In the genomic region with DNA sequence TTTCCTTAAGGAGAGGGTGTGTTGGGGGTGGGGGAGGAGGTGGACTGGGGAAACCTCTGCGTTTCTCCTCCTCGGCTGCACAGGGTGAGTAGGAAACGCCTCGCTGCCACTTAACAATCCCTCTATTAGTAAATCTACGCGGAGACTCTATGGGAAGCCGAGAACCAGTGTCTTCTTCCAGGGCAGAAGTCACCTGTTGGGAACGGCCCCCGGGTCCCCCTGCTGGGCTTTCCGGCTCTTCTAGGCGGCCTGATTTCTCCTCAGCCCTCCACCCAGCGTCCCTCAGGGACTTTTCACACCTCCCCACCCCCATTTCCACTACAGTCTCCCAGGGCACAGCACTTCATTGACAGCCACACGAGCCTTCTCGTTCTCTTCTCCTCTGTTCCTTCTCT, we compare ENCODE assay signal across 11 cellular contexts. TPM values are rescaled to one million over a fixed set of nuclear protein-coding genes. Genes with fewer than 3 reads are reported as not detected.
A peak's percentile ranks its signal among the peaks of the same experiment; 100 is the strongest.
DNase-seq lines count a peak whose midpoint lies in the region; ATAC-seq and TF ChIP-seq lines count a peak whose summit lies in the region.
"Had no signal": no experiment of that assay in that cellular context is flagged by ENCODE, and none has a peak within 500 bp of the region (broad histone marks: within the 10 kb centered on the region; RNA-seq: fewer than 3 reads in every experiment).

No MANE protein-coding gene starts in this region.

- DNase-seq in DMS53 (lab: John Stamatoyannopoulos, UW), result peak; percentile 71
- peak; percentile 47 for DNase-seq in HT-29 (ENCODE audit: low spot score)
- no peak for DNase-seq in activated B cell treated with CpG ODN at 0.5 μM for 24 hours
- DNase-seq in naive thymus-derived CD8-positive, alpha-beta T cell, result peak in 2 of 10 donors; percentile 4 to 20
- no peak for DNase-seq in mucosa of gallbladder (ENCODE audit: low spot score)
- no peak for DNase-seq in AG08396 (ENCODE audit: low spot score)
- DNase-seq: activated naive CD4-positive, alpha-beta T cell; NCI-H1092; SW 1271 had no signal

- TF ChIP-seq CTCF in activated B cell treated with CpG ODN at 0.5 μM for 24 hours (IDR thresholded peaks at IDR 0.05), result no peak

- H3K36me3 Mint-ChIP-seq in activated B cell treated with CpG ODN at 0.5 μM for 24 hours (ENCODE audit: low read depth), result no peaks in the 10 kb centered on the region
- H3K36me3 Mint-ChIP-seq in naive thymus-derived CD8-positive, alpha-beta T cell, result peaks cover 0 to 8% (median 3%) of the 10 kb centered on the region in 3 donors

- no peak for ATAC-seq in activated B cell treated with CpG ODN at 0.5 μM for 24 hours (ENCODE audit: low read depth)
- ATAC-seq in naive thymus-derived CD8-positive, alpha-beta T cell, result no peak
- no peak for ATAC-seq in GM19351 (IDR thresholded peaks at IDR 0.05; ENCODE audit: unreplicated experiment)
- no peak for ATAC-seq in GM21717 (IDR thresholded peaks at IDR 0.05; ENCODE audit: unreplicated experiment)

- H3K27ac Mint-ChIP-seq in activated B cell treated with CpG ODN at 0.5 μM for 24 hours, result peak overlapping the region; percentile 41
- H3K27ac Mint-ChIP-seq in naive thymus-derived CD8-positive, alpha-beta T cell, result peak overlapping the region in 2 of 10 donors; percentile 51 to 90

- intact Hi-C loops in activated B cell treated with CpG ODN at 0.5 μM for 24 hours (cut with micrococcal nuclease), result loop anchor here (10.0 kb wide), 2 partner anchors 1802 to 1832 kb away; no protein-coding TSS in a partner anchor

- peaks cover 34% of the 10 kb centered on the region for H3K4me1 Mint-ChIP-seq in activated B cell treated with CpG ODN at 0.5 μM for 24 hours
- peaks cover 17 to 59% (median 45%) of the 10 kb centered on the region in 4 donors for H3K4me1 Mint-ChIP-seq in naive thymus-derived CD8-positive, alpha-beta T cell

- H3K4me3 Mint-ChIP-seq in activated B cell treated with CpG ODN at 0.5 μM for 24 hours, result no peak overlapping the region
- peak overlapping the region in 6 of 10 donors; percentile 14 to 76 (median 45) for H3K4me3 Mint-ChIP-seq in naive thymus-derived CD8-positive, alpha-beta T cell

- peaks cover 68% of the 10 kb centered on the region for H3K27me3 Mint-ChIP-seq in activated B cell treated with CpG ODN at 0.5 μM for 24 hours
- peaks cover 49 to 82% (median 73%) of the 10 kb centered on the region in 5 donors for H3K27me3 Mint-ChIP-seq in naive thymus-derived CD8-positive, alpha-beta T cell

- CTCF ChIA-PET in activated B cell treated with CpG ODN at 0.5 μM for 24 hours (lab: Charles Lee), result interaction anchor here (4.8 kb wide), 1 partner anchor 8 kb away, joined by 28 read pairs; no protein-coding TSS in a partner anchor

- POLR2A ChIA-PET in activated B cell treated with CpG ODN at 0.5 μM for 24 hours (lab: Charles Lee), result no interaction called here
- POLR2A ChIA-PET in naive thymus-derived CD8-positive, alpha-beta T cell (lab: Charles Lee), result no interaction called here

- H3K9me3 Mint-ChIP-seq in activated B cell treated with CpG ODN at 0.5 μM for 24 hours, result no peaks in the 10 kb centered on the region
- H3K9me3 Mint-ChIP-seq in naive thymus-derived CD8-positive, alpha-beta T cell, result peaks cover 0 to 17% (median 2%) of the 10 kb centered on the region in 9 donors

RNA-seq across cellular contexts. Expression of a gene that starts 2.1 kb away (rescaled TPM):
- not detected in 2 replicates for total RNA-seq in HT-29 (2014; rRNA removed; shearing (Covaris generic))
- total RNA-seq in activated B cell treated with CpG ODN at 0.5 μM for 24 hours (not detected in 2 replicates), mucosa of gallbladder (not detected)
- total RNA-seq in naive thymus-derived CD8-positive, alpha-beta T cell, result not detected
- polyA plus RNA-seq in naive thymus-derived CD8-positive, alpha-beta T cell, result not detected

Comparison
In these comparisons a context has a peak if more than half of its experiments do, and no peak if none do; other contexts are left out.
1. DNase-seq: peak in DMS53 (single experiment) and HT-29 (single experiment); none in activated B cell treated with CpG ODN at 0.5 μM for 24 hours (single experiment), mucosa of gallbladder (single experiment) and AG08396 (single experiment).